Comparison of ENCODE assay signal across 22 cellular contexts in the genomic region with DNA sequence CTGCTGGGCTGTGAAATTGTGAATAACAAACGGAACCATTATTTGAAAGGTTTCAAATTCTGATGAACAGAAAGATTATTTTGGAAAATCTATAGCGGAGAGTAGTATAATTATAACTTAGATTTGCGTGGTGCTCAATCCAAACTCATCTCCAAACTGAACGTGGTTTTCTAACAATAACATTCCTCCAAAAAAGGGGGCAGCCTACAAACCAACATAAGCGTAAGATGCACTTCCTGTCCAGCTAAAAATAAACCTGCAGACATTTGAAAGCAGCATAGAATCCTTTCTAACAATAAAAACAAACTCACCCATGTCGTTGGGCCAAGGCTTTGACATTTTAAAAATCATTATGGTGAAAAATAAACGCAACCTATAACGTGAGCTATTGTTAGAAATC.
DNase-seq lines count a peak whose midpoint lies in the region; ATAC-seq and TF ChIP-seq lines count a peak whose summit lies in the region.
"Had no signal": no experiment of that assay in that cellular context is flagged by ENCODE, and none has a peak within 500 bp of the region (broad histone marks: within the 10 kb centered on the region; RNA-seq: fewer than 3 reads in every experiment).

No MANE protein-coding gene starts in this region.

- H3K27me3 ChIP-seq in BLaER1 treated with 17β-estradiol and CSF1 and Interleukin-3, amounts not matched to agents 10 nM and 100 nM: peaks cover 0 to 11% (median 0%) of the 10 kb centered on the region in 11 experiments; a peak in 2 of 22 replicates
- H3K27me3 ChIP-seq in ovary: no peaks in the 10 kb centered on the region
- H3K27me3 ChIP-seq: colonic mucosa had no signal

- WGBS in ovary, 3 donors: 72 to 79% (median 74%) methylated on average over 8 of the region's 8 CpGs

- ATAC-seq in GM21381 (IDR thresholded peaks at IDR 0.05; ENCODE audit: unreplicated experiment): no peak
- ATAC-seq: Panc1; stimulated activated naive CD8-positive, alpha-beta T cell treated with anti-CD3 and anti-CD28 coated beads, Interleukin-15, Interleukin-2, amounts not matched to agents 100 U/mL and 50 U/mL, for 24 hours had no signal

- intact Hi-C loops in ovary (cut with DNase I): no loop called here

- H3K9ac ChIP-seq in BLaER1 treated with 17β-estradiol and CSF1 and Interleukin-3, amounts not matched to agents 10 nM and 100 nM: peak overlapping the region in 4 of 11 experiments; percentile 14 to 79 (median 78); a peak in 7 of 22 replicates
- H3K9ac ChIP-seq: SK-N-SH had no signal

- TF ChIP-seq POLR2A in ovary (IDR thresholded peaks at IDR 0.05): no peak

- DNase-seq in LHCN-M2 (ENCODE audit: low read depth): peak; percentile 32
- peak; percentile 45 for DNase-seq in astrocyte of the spinal cord (ENCODE audit: low read depth, low spot score)
- DNase-seq in lung microvascular endothelial cell (ENCODE audit: low read depth in 2 of 2): peak; percentile 31 to 66
- DNase-seq in NCI-H82 treated with DMSO at 0.1 percent for 48 hours (lab: John Stamatoyannopoulos, UW; ENCODE audit: unreplicated experiment): no peak
- DNase-seq in NCI-H524 (lab: John Stamatoyannopoulos, UW): no peak
- no peak for DNase-seq in ovary
- DNase-seq: activated CD4-positive, alpha-beta T cell treated with anti-CD3 and anti-CD28 coated beads, Interleukin-2, amount 50 U/mL, for 1 hour; activated CD8-positive, alpha-beta memory T cell treated with anti-CD3 and anti-CD28 coated beads, Interleukin-2, amount 50 U/mL, for 48 hours; activated naive CD8-positive, alpha-beta T cell treated with anti-CD3 and anti-CD28 coated beads, Interleukin-2, amount 10 ng/mL, durations not matched to agents 7 days and 5 days; CD4-positive, alpha-beta T cell; colonic mucosa; DMS 273 treated with DMSO at 0.1 percent for 48 hours; NCI-H187 treated with DMSO at 0.1 percent for 48 hours; SK-N-SH; spleen; stimulated activated CD4-positive, alpha-beta T cell treated with anti-CD3 and anti-CD28 coated beads, Interleukin-4, amount 100 ng/mL, for 24 hours; stimulated activated naive CD8-positive, alpha-beta T cell treated with anti-CD3 and anti-CD28 coated beads, Interleukin-15, Interleukin-2, amounts not matched to agents 100 U/mL and 50 U/mL, for 24 hours; T-helper 2 cell had no signal

- no peaks in the 10 kb centered on the region for H3K36me3 ChIP-seq in BLaER1 treated with 17β-estradiol and CSF1 and Interleukin-3, amounts not matched to agents 10 nM and 100 nM
- no peaks in the 10 kb centered on the region for H3K36me3 ChIP-seq in ovary
- H3K36me3 ChIP-seq: colonic mucosa, spleen had no signal

- peak overlapping the region in 5 of 10 experiments; percentile 2 to 29 (median 9); a peak in 5 of 20 replicates for H3K4me3 ChIP-seq in BLaER1 treated with 17β-estradiol and CSF1 and Interleukin-3, amounts not matched to agents 10 nM and 100 nM
- H3K4me3 ChIP-seq in astrocyte of the spinal cord (ENCODE audit: low read depth, low read length) (no peak overlapping the region), ovary (no peak overlapping the region)
- H3K4me3 ChIP-seq: colonic mucosa had no signal

- H3K4me1 ChIP-seq in BLaER1 treated with 17β-estradiol and CSF1 and Interleukin-3, amounts not matched to agents 10 nM and 100 nM: peaks cover 52 to 100% (median 99%) of the 10 kb centered on the region in 10 experiments
- H3K4me1 ChIP-seq in ovary (ENCODE audit: insufficient read depth): peaks cover 6% of the 10 kb centered on the region
- H3K4me1 ChIP-seq: colonic mucosa had no signal

- H3K9me3 ChIP-seq in BLaER1 treated with 17β-estradiol and CSF1 and Interleukin-3, amounts not matched to agents 10 nM and 100 nM (replicated peaks in 1 of 11): peaks cover 0 to 8% (median 0%) of the 10 kb centered on the region in 11 experiments; a peak in 4 of 22 replicates
- H3K9me3 ChIP-seq in ovary: no peaks in the 10 kb centered on the region
- H3K9me3 ChIP-seq: colonic mucosa, SK-N-SH, spleen had no signal

- no peak for TF ChIP-seq CTCF in astrocyte of the spinal cord (IDR thresholded peaks at IDR 0.05; ENCODE audit: low read depth, low read length)
- TF ChIP-seq CTCF in ovary (IDR thresholded peaks at IDR 0.05): no peak

- in situ Hi-C loops in astrocyte of the spinal cord (cut with HindIII; ENCODE audit: low sequenced_read_pairs): no loop called here

- no peaks in the 10 kb centered on the region for H4K20me1 ChIP-seq in BLaER1 treated with 17β-estradiol and CSF1 and Interleukin-3, amounts not matched to agents 10 nM and 100 nM

- H3K27ac ChIP-seq in BLaER1 treated with 17β-estradiol and CSF1 and Interleukin-3, amounts not matched to agents 10 nM and 100 nM: peak overlapping the region in 8 of 11 experiments; percentile 27 to 97 (median 68); a peak in 15 of 22 replicates
- no peak overlapping the region for H3K27ac ChIP-seq in ovary
- H3K27ac ChIP-seq: colonic mucosa, VCaP had no signal

- H3K4me2 ChIP-seq in BLaER1 treated with 17β-estradiol and CSF1 and Interleukin-3, amounts not matched to agents 10 nM and 100 nM: peak overlapping the region; percentile 70 to 94 (median 82)
- H3K4me2 ChIP-seq: SK-N-SH had no signal

- TF ChIP-seq EP300 in ovary (IDR thresholded peaks at IDR 0.05): no peak

Comparison
In these comparisons a context has a peak if more than half of its experiments do, and no peak if none do; other contexts are left out.
1. H3K27ac ChIP-seq: peak in BLaER1 treated with 17β-estradiol and CSF1 and Interleukin-3, amounts not matched to agents 10 nM and 100 nM (8 of 11); none in ovary (0 of 2).
2. DNase-seq: peak in LHCN-M2 (single experiment), astrocyte of the spinal cord (single experiment) and lung microvascular endothelial cell (2 of 2); none in NCI-H82 treated with DMSO at 0.1 percent for 48 hours (single experiment), NCI-H524 (0 of 2) and ovary (0 of 5).